Comparison of ENCODE assay signal across 8 cellular contexts in the genomic region with DNA sequence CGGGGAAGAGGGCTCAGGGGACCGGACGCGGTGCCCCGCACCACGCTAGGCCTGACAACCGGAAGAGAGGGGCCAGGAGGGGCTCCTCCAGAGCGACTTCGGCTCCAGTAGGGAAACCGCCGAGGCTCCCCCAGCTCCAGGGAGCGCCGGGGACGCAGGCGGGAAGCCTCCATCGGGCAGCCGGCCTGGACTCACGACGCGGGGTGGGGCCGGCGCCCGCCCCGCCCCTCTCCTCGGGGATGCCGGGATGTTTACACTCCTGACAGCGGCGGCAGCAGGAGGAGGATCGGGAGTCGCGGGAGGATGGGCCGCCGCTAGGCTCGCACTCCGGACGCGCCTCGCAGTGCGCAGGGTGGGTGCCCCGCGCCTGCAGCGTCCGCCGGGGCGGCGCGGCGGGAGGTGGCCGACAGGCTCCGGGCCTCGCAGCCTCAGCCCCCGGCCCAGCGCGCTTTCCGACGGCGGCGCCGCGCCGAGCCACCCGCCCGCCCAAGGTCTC. TPM values are rescaled to one million over a fixed set of nuclear protein-coding genes. Genes with fewer than 3 reads are reported as not detected.
A peak's percentile ranks its signal among the peaks of the same experiment; 100 is the strongest.
DNase-seq lines count a peak whose midpoint lies in the region; ATAC-seq and TF ChIP-seq lines count a peak whose summit lies in the region.

A gene (plus strand): TSS at position 254 of the 496 bp plus-strand sequence. CDS start 75,583 bp downstream, outside the sequence.

- POLR2A ChIA-PET in SK-N-SH (lab: Yijun Ruan, JAX): no interaction called here
- POLR2A ChIA-PET in activated naive CD8-positive, alpha-beta T cell treated with anti-CD3 and anti-CD28 coated beads, Interleukin-2, amount 10 ng/mL, durations not matched to agents 7 days and 5 days (lab: Charles Lee): interaction anchor here (0.8 to 2.6 kb wide), 11 partner anchors 9 to 382 kb away, joined by 3 to 11 read pairs (median 4); a partner anchor contains a TSS

- H3K4me1 Mint-ChIP-seq in HFFc6 (ENCODE audit: low read depth) (peaks cover 68% of the 10 kb centered on the region), glutamatergic neuron (ENCODE audit: low read depth, unreplicated experiment) (peaks cover 12% of the 10 kb centered on the region)
- H3K4me1 Mint-ChIP-seq in activated naive CD8-positive, alpha-beta T cell treated with anti-CD3 and anti-CD28 coated beads, Interleukin-2, amount 10 ng/mL, durations not matched to agents 7 days and 5 days: peaks cover 24% of the 10 kb centered on the region

- H3K27ac Mint-ChIP-seq in HFFc6 (peak within 1 kb of the TSS; percentile 96), glutamatergic neuron (ENCODE audit: unreplicated experiment) (peak within 1 kb of the TSS; percentile 43)
- peak within 1 kb of the TSS; percentile 99 for H3K27ac Mint-ChIP-seq in activated naive CD8-positive, alpha-beta T cell treated with anti-CD3 and anti-CD28 coated beads, Interleukin-2, amount 10 ng/mL, durations not matched to agents 7 days and 5 days

- H3K9me3 ChIP-seq in SK-N-SH: no peaks in the 10 kb centered on the region

- peaks cover 60% of the 10 kb centered on the region for H3F3A ChIP-seq in SK-N-SH (replicated peaks; ENCODE audit: insufficient read depth)

- H3K27me3 Mint-ChIP-seq in HFFc6 (ENCODE audit: insufficient read depth) (peaks cover 9% of the 10 kb centered on the region), glutamatergic neuron (ENCODE audit: unreplicated experiment) (no peaks in the 10 kb centered on the region)
- no peaks in the 10 kb centered on the region for H3K27me3 Mint-ChIP-seq in activated naive CD8-positive, alpha-beta T cell treated with anti-CD3 and anti-CD28 coated beads, Interleukin-2, amount 10 ng/mL, durations not matched to agents 7 days and 5 days

- peak within 1 kb of the TSS; percentile 88 for H3K9ac ChIP-seq in SK-N-SH

- H3K36me3 Mint-ChIP-seq in HFFc6 (ENCODE audit: low read depth) (peaks cover 35% of the 10 kb centered on the region), glutamatergic neuron (ENCODE audit: unreplicated experiment) (no peaks in the 10 kb centered on the region)
- peaks cover 3% of the 10 kb centered on the region for H3K36me3 Mint-ChIP-seq in activated naive CD8-positive, alpha-beta T cell treated with anti-CD3 and anti-CD28 coated beads, Interleukin-2, amount 10 ng/mL, durations not matched to agents 7 days and 5 days

- ATAC-seq in activated naive CD8-positive, alpha-beta T cell treated with anti-CD3 and anti-CD28 coated beads, Interleukin-2, amount 10 ng/mL, durations not matched to agents 7 days and 5 days (ENCODE audit: low read depth): peak; percentile 40
- ATAC-seq in omental fat pad (ENCODE audit: low FRiP score): peak; percentile 77

- H3K36me3 ChIP-seq in SK-N-SH (replicated peaks in 1 of 2; ENCODE audit: control insufficient read depth in 1 of 2, insufficient read depth in 2 of 2, low read length in 1 of 2) (peaks cover under 1 to 5% of the 10 kb centered on the region in 2 experiments), urinary bladder (ENCODE audit: insufficient read depth) (no peaks in the 10 kb centered on the region)

- H3K9me2 ChIP-seq in SK-N-SH: no peaks in the 10 kb centered on the region

- H3K4me2 ChIP-seq in SK-N-SH: peak within 1 kb of the TSS; percentile 83

- no peak; the same call in 1 of the 2 replicates for TF ChIP-seq RAD21 in SK-N-SH (IDR thresholded peaks at IDR 0.05; ENCODE audit: low read length)

- DNase-seq in GM10266 (ENCODE audit: extremely low spot score) (peak; percentile 80), HFFc6 (peak; percentile 79), NAMALWA (ENCODE audit: low spot score) (peak; percentile 72), SK-N-SH (peak; percentile 92), glutamatergic neuron (peak; percentile 85), omental fat pad (ENCODE audit: low spot score) (peak; percentile 51)
- peak; percentile 85 for DNase-seq in activated naive CD8-positive, alpha-beta T cell treated with anti-CD3 and anti-CD28 coated beads, Interleukin-2, amount 10 ng/mL, durations not matched to agents 7 days and 5 days

- no peaks in the 10 kb centered on the region for H3K27me3 ChIP-seq in SK-N-SH (ENCODE audit: insufficient read depth)

- CTCF ChIA-PET in SK-N-SH (lab: Yijun Ruan, JAX): interaction anchor here (0.6 to 2.1 kb wide), 23 partner anchors 9 to 565 kb away, joined by 3 to 13 read pairs (median 3); no protein-coding TSS in a partner anchor

- no peak for TF ChIP-seq EP300 in SK-N-SH (IDR thresholded peaks at IDR 0.05; ENCODE audit: borderline replicate concordance in 1 of 2, low read depth in 1 of 2, low read length in 1 of 2)

- peak within 1 kb of the TSS; percentile 68 for H2AFZ ChIP-seq in SK-N-SH (ENCODE audit: low read depth)

- peak within 1 kb of the TSS; percentile 81 to 97 for H3K27ac ChIP-seq in SK-N-SH (ENCODE audit: low read depth in 2 of 2, low read length in 1 of 2)
- peak within 1 kb of the TSS; percentile 99 for H3K27ac ChIP-seq in urinary bladder (ENCODE audit: low read depth)

- TF ChIP-seq CTCF in GM10266 (IDR thresholded peaks at IDR 0.05; ENCODE audit: control insufficient read depth, insufficient read depth, low read depth, missing control alignments): no peak
- no peak for TF ChIP-seq CTCF in HFFc6 (IDR thresholded peaks at IDR 0.05)
- no peak for TF ChIP-seq CTCF in SK-N-SH (IDR thresholded peaks at IDR 0.05)
- no peak for TF ChIP-seq CTCF in glutamatergic neuron (IDR thresholded peaks at IDR 0.05; ENCODE audit: partially characterized antibody, unreplicated experiment)
- no peak for TF ChIP-seq CTCF in omental fat pad (IDR thresholded peaks at IDR 0.05)

- H3K4me3 Mint-ChIP-seq in HFFc6 (peak within 1 kb of the TSS; percentile 99), glutamatergic neuron (ENCODE audit: unreplicated experiment) (peak within 1 kb of the TSS; percentile 99)
- H3K4me3 Mint-ChIP-seq in activated naive CD8-positive, alpha-beta T cell treated with anti-CD3 and anti-CD28 coated beads, Interleukin-2, amount 10 ng/mL, durations not matched to agents 7 days and 5 days: peak within 1 kb of the TSS; percentile 98

- H3K79me2 ChIP-seq in SK-N-SH (ENCODE audit: insufficient read depth): peaks cover 55% of the 10 kb centered on the region

- H3K4me1 ChIP-seq in SK-N-SH (ENCODE audit: control insufficient read depth in 1 of 2, insufficient read depth in 2 of 2, low read depth in 1 of 2, low read length in 1 of 2): peaks cover 31 to 41% of the 10 kb centered on the region in 2 experiments; a peak in 3 of 4 replicates
- H3K4me1 ChIP-seq in urinary bladder (ENCODE audit: insufficient read depth): no peaks in the 10 kb centered on the region

- H3K9me3 Mint-ChIP-seq in HFFc6 (no peaks in the 10 kb centered on the region), glutamatergic neuron (ENCODE audit: unreplicated experiment) (peaks cover 8% of the 10 kb centered on the region)
- no peaks in the 10 kb centered on the region for H3K9me3 Mint-ChIP-seq in activated naive CD8-positive, alpha-beta T cell treated with anti-CD3 and anti-CD28 coated beads, Interleukin-2, amount 10 ng/mL, durations not matched to agents 7 days and 5 days

- H3K4me3 ChIP-seq in SK-N-SH (ENCODE audit: low read depth in 2 of 2, low read length in 1 of 2): peak within 1 kb of the TSS; percentile 75 to 97
- H3K4me3 ChIP-seq in urinary bladder (ENCODE audit: low read depth, low read length): peak within 1 kb of the TSS; percentile 94

- peaks cover 23% of the 10 kb centered on the region for H4K20me1 ChIP-seq in SK-N-SH (ENCODE audit: insufficient read depth)

- 0% methylated on average over 8 of the region's 63 CpGs for WGBS in SK-N-SH (ENCODE audit: low lambda C conversion rate)
- under 1% methylated on average over 63 of the region's 63 CpGs for WGBS in urinary bladder

TF ChIP-seq in SK-N-SH, 30 proteins besides CTCF, POLR2A, EP300 and RAD21 (continues in another document):
- TF ChIP-seq FOSL2 (IDR thresholded peaks at IDR 0.05; ENCODE audit: borderline replicate concordance, low read depth) (no peak), POLR2AphosphoS5 (IDR thresholded peaks at IDR 0.05; ENCODE audit: low read depth, low read length) (peak; percentile 84), TAF1 (IDR thresholded peaks at IDR 0.05; ENCODE audit: borderline replicate concordance, low read depth, low read length) (peak; percentile 88), FOXJ3 (CRISPR knock-in tag; IDR thresholded peaks at IDR 0.05) (peak; percentile 58; the same call in 1 of the 2 replicates), CHD2 (IDR thresholded peaks at IDR 0.05; ENCODE audit: low read length, partially characterized antibody) (peak; percentile 63), NFIC (IDR thresholded peaks at IDR 0.05; ENCODE audit: borderline replicate concordance) (no peak), ELF1 (IDR thresholded peaks at IDR 0.05) (no peak)
- TF ChIP-seq, protein P1, sequence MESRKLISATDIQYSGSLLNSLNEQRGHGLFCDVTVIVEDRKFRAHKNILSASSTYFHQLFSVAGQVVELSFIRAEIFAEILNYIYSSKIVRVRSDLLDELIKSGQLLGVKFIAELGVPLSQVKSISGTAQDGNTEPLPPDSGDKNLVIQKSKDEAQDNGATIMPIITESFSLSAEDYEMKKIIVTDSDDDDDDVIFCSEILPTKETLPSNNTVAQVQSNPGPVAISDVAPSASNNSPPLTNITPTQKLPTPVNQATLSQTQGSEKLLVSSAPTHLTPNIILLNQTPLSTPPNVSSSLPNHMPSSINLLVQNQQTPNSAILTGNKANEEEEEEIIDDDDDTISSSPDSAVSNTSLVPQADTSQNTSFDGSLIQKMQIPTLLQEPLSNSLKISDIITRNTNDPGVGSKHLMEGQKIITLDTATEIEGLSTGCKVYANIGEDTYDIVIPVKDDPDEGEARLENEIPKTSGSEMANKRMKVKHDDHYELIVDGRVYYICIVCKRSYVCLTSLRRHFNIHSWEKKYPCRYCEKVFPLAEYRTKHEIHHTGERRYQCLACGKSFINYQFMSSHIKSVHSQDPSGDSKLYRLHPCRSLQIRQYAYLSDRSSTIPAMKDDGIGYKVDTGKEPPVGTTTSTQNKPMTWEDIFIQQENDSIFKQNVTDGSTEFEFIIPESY (IDR thresholded peaks at IDR 0.05; ENCODE audit: borderline replicate concordance, low read depth): 0 out of 2 replicates have a peak, but pooled peaks have one; percentile 10

RNA-seq across cellular contexts. Expression of the gene that starts here (rescaled TPM):
- total RNA-seq in HFFc6 (2021; fragmentation: NEBNext Ultra II Directional; extraction: Animal tissue kit (Norgen Biotek cat#: 25700)): 100 to 1,000 TPM; 452 to 692 (median 485) TPM
- polyA plus RNA-seq in SK-N-SH (2012; rRNA removed): 85.8 and 146 TPM in 2 replicates
- polyA plus RNA-seq in SK-N-SH (2012; cell fraction: cytosol; rRNA removed): 148 and 159 TPM in 2 replicates
- polyA plus RNA-seq in SK-N-SH (2012; cell fraction: nucleus; rRNA removed): 72.1 and 172 TPM in 2 replicates
- total RNA-seq in activated naive CD8-positive, alpha-beta T cell treated with anti-CD3 and anti-CD28 coated beads, Interleukin-2, amount 10 ng/mL, durations not matched to agents 7 days and 5 days: 10 to 100 TPM; 68.9 to 71.7 TPM
- 11.5 TPM for total RNA-seq in glutamatergic neuron (ENCODE audit: unreplicated experiment)
- total RNA-seq in omental fat pad: 100 to 1,000 TPM in 1 of 4 donors, 10 to 100 TPM in 3; 75.0 to 115 (median 89.9) TPM
- total RNA-seq in urinary bladder: 196 TPM
- 48.0 TPM for polyA plus RNA-seq in urinary bladder

Comparison
In these comparisons a context has a peak if more than half of its experiments do, and no peak if none do; other contexts are left out.
1. Peak in every context shown above with its lines: DNase-seq, ATAC-seq, H3K4me3 ChIP-seq and H3K27ac ChIP-seq.
2. H3K27ac Mint-ChIP-seq: peak in every context shown above with its lines; median percentile 99 in activated naive CD8-positive, alpha-beta T cell treated with anti-CD3 and anti-CD28 coated beads, Interleukin-2, amount 10 ng/mL, durations not matched to agents 7 days and 5 days; 96 in HFFc6; 43 in glutamatergic neuron.